Comparison of ENCODE assay signal across 8 cellular contexts in genomic region chr1:151539321-151540020, GRCh38. TPM values are rescaled to one million over a fixed set of nuclear protein-coding genes. Genes with fewer than 3 reads are reported as not detected.
DNase-seq lines count a peak whose midpoint lies in the region; ATAC-seq, FAIRE-seq and TF ChIP-seq lines count a peak whose summit lies in the region.

No MANE protein-coding gene starts in this region.

- no peaks in the 10 kb centered on the region for H3K36me3 ChIP-seq in CD8-positive, alpha-beta T cell (ENCODE audit: insufficient read depth, low read length)

- peak; percentile 56 for FAIRE-seq in GM19239 (lab: Jason Lieb, UNC)

- no peak overlapping the region for H3K27ac ChIP-seq in CD8-positive, alpha-beta T cell (ENCODE audit: low read depth, low read length)

- no peak overlapping the region for H3K27ac Mint-ChIP-seq in CD8-positive, alpha-beta T cell
- H3K27ac Mint-ChIP-seq in activated CD8-positive, alpha-beta T cell treated with anti-CD3 and anti-CD28 coated beads, Interleukin-2, amount 10 ng/mL, durations not matched to agents 7 days and 5 days, result no peak overlapping the region
- no peak overlapping the region for H3K27ac Mint-ChIP-seq in natural killer cell treated with Interleukin-12 subunit alpha and Interleukin-12 subunit beta and Interleukin-15 and Interleukin-18, amount 100 ng/mL, for 72 hours

- no peak for TF ChIP-seq CTCF in CD8-positive, alpha-beta T cell (IDR thresholded peaks at IDR 0.05)
- TF ChIP-seq CTCF in fibroblast of villous mesenchyme (IDR thresholded peaks at IDR 0.05; ENCODE audit: insufficient read depth, low read depth, low read length), result no peak

- no peak for ATAC-seq in CD8-positive, alpha-beta T cell
- ATAC-seq in HG03439 (IDR thresholded peaks at IDR 0.05; ENCODE audit: unreplicated experiment), result peak; percentile 39
- peak; percentile 4 for ATAC-seq in activated CD8-positive, alpha-beta T cell treated with anti-CD3 and anti-CD28 coated beads, Interleukin-2, amount 10 ng/mL, durations not matched to agents 7 days and 5 days
- no peak for ATAC-seq in natural killer cell treated with Interleukin-12 subunit alpha and Interleukin-12 subunit beta and Interleukin-15 and Interleukin-18, amount 100 ng/mL, for 72 hours

- H3K9me3 Mint-ChIP-seq in CD8-positive, alpha-beta T cell, result no peaks in the 10 kb centered on the region
- no peaks in the 10 kb centered on the region for H3K9me3 Mint-ChIP-seq in activated CD8-positive, alpha-beta T cell treated with anti-CD3 and anti-CD28 coated beads, Interleukin-2, amount 10 ng/mL, durations not matched to agents 7 days and 5 days (ENCODE audit: insufficient read depth)
- no peaks in the 10 kb centered on the region for H3K9me3 Mint-ChIP-seq in natural killer cell treated with Interleukin-12 subunit alpha and Interleukin-12 subunit beta and Interleukin-15 and Interleukin-18, amount 100 ng/mL, for 72 hours

- intact Hi-C loops in CD8-positive, alpha-beta T cell (cut with DNase I, micrococcal nuclease), result loop anchor here (1.0 to 10.0 kb wide), 9 partner anchors 28 to 298 kb away; partner anchors contain the start of genes CGN (in 2 of the 2), POGZ (in 2 of the 2), C2CD4D (in 1 of the 2) and SNX27 (in 1 of the 2)

- peaks cover 21% of the 10 kb centered on the region for H3K4me1 Mint-ChIP-seq in CD8-positive, alpha-beta T cell (ENCODE audit: low read depth)
- peaks cover 22% of the 10 kb centered on the region for H3K4me1 Mint-ChIP-seq in activated CD8-positive, alpha-beta T cell treated with anti-CD3 and anti-CD28 coated beads, Interleukin-2, amount 10 ng/mL, durations not matched to agents 7 days and 5 days (ENCODE audit: low read depth)
- peaks cover 15 to 18% of the 10 kb centered on the region in 2 donors for H3K4me1 Mint-ChIP-seq in natural killer cell treated with Interleukin-12 subunit alpha and Interleukin-12 subunit beta and Interleukin-15 and Interleukin-18, amount 100 ng/mL, for 72 hours (ENCODE audit: low read depth in 2 of 2)

- H3K4me3 ChIP-seq in CD8-positive, alpha-beta T cell (ENCODE audit: low read depth, low read length), result peak overlapping the region; percentile 74
- H3K4me3 ChIP-seq in fibroblast of villous mesenchyme (ENCODE audit: low read depth, low read length), result peak overlapping the region; percentile 69

- H3K9me3 ChIP-seq in CD8-positive, alpha-beta T cell (ENCODE audit: low read length), result no peaks in the 10 kb centered on the region

- H3K4me3 Mint-ChIP-seq in CD8-positive, alpha-beta T cell, result peak overlapping the region; percentile 95
- peak overlapping the region; percentile 87 for H3K4me3 Mint-ChIP-seq in activated CD8-positive, alpha-beta T cell treated with anti-CD3 and anti-CD28 coated beads, Interleukin-2, amount 10 ng/mL, durations not matched to agents 7 days and 5 days
- peak overlapping the region; percentile 96 for H3K4me3 Mint-ChIP-seq in natural killer cell treated with Interleukin-12 subunit alpha and Interleukin-12 subunit beta and Interleukin-15 and Interleukin-18, amount 100 ng/mL, for 72 hours

- POLR2A ChIA-PET in CD8-positive, alpha-beta T cell (lab: Charles Lee), result interaction anchor here (2.7 kb wide), 1 partner anchor 28 kb away, joined by 12 read pairs; the partner anchor contains the start of gene CGN
- POLR2A ChIA-PET in activated CD8-positive, alpha-beta T cell treated with anti-CD3 and anti-CD28 coated beads, Interleukin-2, amount 10 ng/mL, durations not matched to agents 7 days and 5 days (lab: Charles Lee), result interaction anchor here (0.6 to 1.0 kb wide), 2 partner anchors 224 to 344 kb away, joined by 3 to 4 read pairs; partner anchors contain the start of gene MRPL9

- peak in 4 of 7 experiments; percentile 22 to 38 (median 26) for DNase-seq in CD8-positive, alpha-beta T cell
- DNase-seq in GM19239 (ENCODE audit: insufficient read length, low spot score) (no peak), NCI-H345 treated with DMSO at 0.1 percent for 48 hours (lab: John Stamatoyannopoulos, UW; ENCODE audit: unreplicated experiment) (peak; percentile 100), fibroblast of villous mesenchyme (ENCODE audit: low read depth) (peak; percentile 96), epidermal melanocyte (ENCODE audit: insufficient read length, low spot score) (no peak)
- peak; percentile 37 for DNase-seq in activated CD8-positive, alpha-beta T cell treated with anti-CD3 and anti-CD28 coated beads, Interleukin-2, amount 10 ng/mL, durations not matched to agents 7 days and 5 days
- peak; percentile 46 for DNase-seq in natural killer cell treated with Interleukin-12 subunit alpha and Interleukin-12 subunit beta and Interleukin-15 and Interleukin-18, amount 100 ng/mL, for 72 hours (ENCODE audit: low spot score)

- CTCF ChIA-PET in CD8-positive, alpha-beta T cell (lab: Charles Lee), result interaction anchor here (0.9 to 1.6 kb wide), 3 partner anchors 54 to 195 kb away, joined by 3 to 6 read pairs (median 4); no protein-coding TSS in a partner anchor
- CTCF ChIA-PET in activated CD8-positive, alpha-beta T cell treated with anti-CD3 and anti-CD28 coated beads, Interleukin-2, amount 10 ng/mL, durations not matched to agents 7 days and 5 days (lab: Charles Lee), result interaction anchor here (1.4 to 1.8 kb wide), 3 partner anchors 55 to 297 kb away, joined by 4 to 7 read pairs (median 5); no protein-coding TSS in a partner anchor

- no peaks in the 10 kb centered on the region for H3K27me3 Mint-ChIP-seq in CD8-positive, alpha-beta T cell (ENCODE audit: low read depth)
- H3K27me3 Mint-ChIP-seq in activated CD8-positive, alpha-beta T cell treated with anti-CD3 and anti-CD28 coated beads, Interleukin-2, amount 10 ng/mL, durations not matched to agents 7 days and 5 days (ENCODE audit: low read depth), result peaks cover 12% of the 10 kb centered on the region
- H3K27me3 Mint-ChIP-seq in natural killer cell treated with Interleukin-12 subunit alpha and Interleukin-12 subunit beta and Interleukin-15 and Interleukin-18, amount 100 ng/mL, for 72 hours, result peaks cover 14 to 20% of the 10 kb centered on the region in 2 donors

- H3K4me1 ChIP-seq in CD8-positive, alpha-beta T cell (ENCODE audit: insufficient read depth, low read length), result peaks cover 14% of the 10 kb centered on the region

- H3K36me3 Mint-ChIP-seq in CD8-positive, alpha-beta T cell, result peaks cover 6% of the 10 kb centered on the region
- no peaks in the 10 kb centered on the region for H3K36me3 Mint-ChIP-seq in activated CD8-positive, alpha-beta T cell treated with anti-CD3 and anti-CD28 coated beads, Interleukin-2, amount 10 ng/mL, durations not matched to agents 7 days and 5 days (ENCODE audit: low read depth)
- no peaks in the 10 kb centered on the region for H3K36me3 Mint-ChIP-seq in natural killer cell treated with Interleukin-12 subunit alpha and Interleukin-12 subunit beta and Interleukin-15 and Interleukin-18, amount 100 ng/mL, for 72 hours

- H3K27me3 ChIP-seq in CD8-positive, alpha-beta T cell (ENCODE audit: insufficient read depth, low read length), result peaks cover 4% of the 10 kb centered on the region

RNA-seq across cellular contexts. Expression of gene TUFT1, which starts 0.6 kb away (rescaled TPM):
- total RNA-seq in CD8-positive, alpha-beta T cell, result 1 to 10 TPM; 8.5 TPM
- total RNA-seq in activated CD8-positive, alpha-beta T cell treated with anti-CD3 and anti-CD28 coated beads, Interleukin-2, amount 10 ng/mL, durations not matched to agents 7 days and 5 days, result under 1 TPM; 0.42 TPM
- 16.8 and 32.8 TPM in 2 replicates for total RNA-seq in fibroblast of villous mesenchyme
- total RNA-seq in natural killer cell treated with Interleukin-12 subunit alpha and Interleukin-12 subunit beta and Interleukin-15 and Interleukin-18, amount 100 ng/mL, for 72 hours, result 1 to 10 TPM; 2.0 to 2.3 TPM

RNA-seq across cellular contexts. Expression of gene CGN, which starts 28.3 kb away (rescaled TPM):
- under 1 TPM; 0.28 to 0.49 TPM for total RNA-seq in CD8-positive, alpha-beta T cell
- under 1 TPM; 0.34 to 0.82 TPM for total RNA-seq in activated CD8-positive, alpha-beta T cell treated with anti-CD3 and anti-CD28 coated beads, Interleukin-2, amount 10 ng/mL, durations not matched to agents 7 days and 5 days
- under 0.01 TPM in 1 of 2 replicates, not detected in the other for total RNA-seq in fibroblast of villous mesenchyme
- 1 to 10 TPM in 1 of 2 donors, under 1 TPM in 1; 0.31 to 1.8 TPM for total RNA-seq in natural killer cell treated with Interleukin-12 subunit alpha and Interleukin-12 subunit beta and Interleukin-15 and Interleukin-18, amount 100 ng/mL, for 72 hours

Comparison
In these comparisons a context has a peak if more than half of its experiments do, and no peak if none do; other contexts are left out.
1. ATAC-seq: peak in HG03439 (single experiment) and activated CD8-positive, alpha-beta T cell treated with anti-CD3 and anti-CD28 coated beads, Interleukin-2, amount 10 ng/mL, durations not matched to agents 7 days and 5 days (single experiment); none in CD8-positive, alpha-beta T cell (single experiment) and natural killer cell treated with Interleukin-12 subunit alpha and Interleukin-12 subunit beta and Interleukin-15 and Interleukin-18, amount 100 ng/mL, for 72 hours (0 of 2).
2. DNase-seq: peak in CD8-positive, alpha-beta T cell (4 of 7), NCI-H345 treated with DMSO at 0.1 percent for 48 hours (single experiment), activated CD8-positive, alpha-beta T cell treated with anti-CD3 and anti-CD28 coated beads, Interleukin-2, amount 10 ng/mL, durations not matched to agents 7 days and 5 days (single experiment), fibroblast of villous mesenchyme (single experiment) and natural killer cell treated with Interleukin-12 subunit alpha and Interleukin-12 subunit beta and Interleukin-15 and Interleukin-18, amount 100 ng/mL, for 72 hours (single experiment); none in GM19239 (single experiment) and epidermal melanocyte (single experiment).
3. Peak in every context shown above with its lines, with median percentiles within 50 percentile points of each other: H3K4me3 Mint-ChIP-seq.